In genomic region chr12:90337018-90337417, GRCh38 we compare ENCODE assay signal across 8 cellular contexts.
"Had no signal": no experiment of that assay in that cellular context is flagged by ENCODE, and none has a peak within 500 bp of the region (broad histone marks: within the 10 kb centered on the region; RNA-seq: fewer than 3 reads in every experiment).

No MANE protein-coding gene starts in this region.

- H3K9ac ChIP-seq: GM23248 had no signal

- H3K27ac ChIP-seq: GM23248, HL-60 had no signal

- ATAC-seq: HCT116 had no signal

- H3K4me1 ChIP-seq: HAP-1 had no signal

- DNase-seq: GM23248, GOT3, H7, HFFc6, KG1 had no signal

- H3K36me3 ChIP-seq: HAP-1 had no signal

- H3K9me3 ChIP-seq: HAP-1 had no signal

- H2AFZ ChIP-seq: GM23248 had no signal

- H3K4me3 ChIP-seq: GM23248, HAP-1 had no signal
